ENCODE assay signal across 8 cellular contexts in the genomic region with DNA sequence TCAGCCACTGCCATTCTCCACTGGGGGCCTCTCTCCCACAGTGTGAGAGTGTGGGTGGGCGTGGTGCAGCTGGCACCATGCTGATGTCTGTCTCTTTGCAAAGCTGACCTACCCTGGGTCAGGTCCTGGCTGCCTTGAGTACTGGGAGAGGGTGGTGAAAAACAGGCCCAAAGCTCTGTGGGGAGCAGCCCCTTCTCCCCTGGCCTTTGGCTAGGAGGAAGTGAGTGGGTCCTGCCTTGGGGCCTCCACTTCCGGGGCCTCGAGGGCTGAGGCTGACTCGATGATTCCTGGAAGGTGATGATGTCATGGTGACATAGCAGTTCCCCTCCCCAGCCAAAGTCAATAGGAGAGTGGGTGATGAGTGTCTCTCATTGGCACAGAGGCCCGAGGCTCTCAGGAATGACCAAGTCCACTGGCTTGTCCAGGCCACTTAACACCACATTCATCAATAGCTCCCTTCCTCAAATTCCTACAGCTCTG. TPM values are rescaled to one million over a fixed set of nuclear protein-coding genes. Genes with fewer than 3 reads are reported as not detected.
A peak's percentile ranks its signal among the peaks of the same experiment; 100 is the strongest.
DNase-seq lines count a peak whose midpoint lies in the region; ATAC-seq, FAIRE-seq and TF ChIP-seq lines count a peak whose summit lies in the region.

No MANE protein-coding gene starts in this region.

- H3K4me3 Mint-ChIP-seq in T-helper 1 cell treated with Interleukin-12 subunit alpha and Interleukin-12 subunit beta and Interleukin-4 antibody, amounts not matched to agents 30 μg/mL and 1 μg/mL, for 36 hours: peak overlapping the region; percentile 54

- H3K4me1 Mint-ChIP-seq in T-helper 1 cell treated with Interleukin-12 subunit alpha and Interleukin-12 subunit beta and Interleukin-4 antibody, amounts not matched to agents 30 μg/mL and 1 μg/mL, for 36 hours (ENCODE audit: low read depth): peaks cover 58% of the 10 kb centered on the region

- H3K36me3 ChIP-seq in sigmoid colon: no peaks in the 10 kb centered on the region
- no peaks in the 10 kb centered on the region for H3K36me3 ChIP-seq in gastroesophageal sphincter

- H3K9me3 ChIP-seq in sigmoid colon (no peaks in the 10 kb centered on the region), gastroesophageal sphincter (no peaks in the 10 kb centered on the region)

- TF ChIP-seq CTCF in cardiac fibroblast (IDR thresholded peaks at IDR 0.05; ENCODE audit: low read depth, low read length): no peak
- TF ChIP-seq CTCF in sigmoid colon (IDR thresholded peaks at IDR 0.05): no peak
- no peak for TF ChIP-seq CTCF in gastroesophageal sphincter (IDR thresholded peaks at IDR 0.05)

- no peak for TF ChIP-seq EP300 in sigmoid colon (IDR thresholded peaks at IDR 0.05)
- no peak for TF ChIP-seq EP300 in gastroesophageal sphincter (IDR thresholded peaks at IDR 0.05)

- H3K27me3 Mint-ChIP-seq in T-helper 1 cell treated with Interleukin-12 subunit alpha and Interleukin-12 subunit beta and Interleukin-4 antibody, amounts not matched to agents 30 μg/mL and 1 μg/mL, for 36 hours (ENCODE audit: low read depth): peaks cover 25% of the 10 kb centered on the region

- intact Hi-C loops in sigmoid colon (cut with DNase I): loop anchor here (5.0 to 10.0 kb wide), 5 partner anchors 34 to 627 kb away; a partner anchor contains a TSS

- H3K4me3 ChIP-seq in cardiac fibroblast (replicated peaks in 1 of 2; ENCODE audit: low read depth in 2 of 2, low read length in 2 of 2) (no peak overlapping the region), sigmoid colon (no peak overlapping the region), gastroesophageal sphincter (no peak overlapping the region)

- H3K27ac ChIP-seq in sigmoid colon (peak overlapping the region in 2 of 4 donors; percentile 34 to 56), gastroesophageal sphincter (no peak overlapping the region)

- TF ChIP-seq POLR2A in H54 (IDR thresholded peaks at IDR 0.05; ENCODE audit: low read depth, low read length) (no peak), sigmoid colon (IDR thresholded peaks at IDR 0.05) (no peak), gastroesophageal sphincter (IDR thresholded peaks at IDR 0.05) (no peak)

- no peak for ATAC-seq in gastroesophageal sphincter
- ATAC-seq in GM18511 (IDR thresholded peaks at IDR 0.05; ENCODE audit: unreplicated experiment): no peak
- ATAC-seq in HG03521 (IDR thresholded peaks at IDR 0.05; ENCODE audit: unreplicated experiment): no peak
- no peak for ATAC-seq in GM19455 (IDR thresholded peaks at IDR 0.05; ENCODE audit: unreplicated experiment)

- H3K4me1 ChIP-seq in sigmoid colon (peaks cover 0 to 15% (median 11%) of the 10 kb centered on the region in 4 donors), gastroesophageal sphincter (peaks cover 0 to 20% (median 5%) of the 10 kb centered on the region in 3 donors)

- WGBS in sigmoid colon, 2 donors: 47 to 63% methylated on average over 5 of the region's 5 CpGs
- 54% methylated on average over 2 of the region's 5 CpGs; no CpG with 5 or more reads in 1 of the 2 donors for WGBS in gastroesophageal sphincter (ENCODE audit: low coverage in 1 of 2), 2 donors

- DNase-seq in H54 (ENCODE audit: insufficient read length, low spot score): peak; percentile 55
- DNase-seq in cardiac fibroblast (ENCODE audit: low read depth in 2 of 2): peak; percentile 59 to 96
- DNase-seq in sigmoid colon: peak; percentile 67

- H3K36me3 Mint-ChIP-seq in T-helper 1 cell treated with Interleukin-12 subunit alpha and Interleukin-12 subunit beta and Interleukin-4 antibody, amounts not matched to agents 30 μg/mL and 1 μg/mL, for 36 hours (ENCODE audit: low read depth): peaks cover 10% of the 10 kb centered on the region

- H3K27ac Mint-ChIP-seq in T-helper 1 cell treated with Interleukin-12 subunit alpha and Interleukin-12 subunit beta and Interleukin-4 antibody, amounts not matched to agents 30 μg/mL and 1 μg/mL, for 36 hours: peak overlapping the region; percentile 74

- no peaks in the 10 kb centered on the region for H3K27me3 ChIP-seq in sigmoid colon
- no peaks in the 10 kb centered on the region for H3K27me3 ChIP-seq in gastroesophageal sphincter

- FAIRE-seq in H54 (lab: Jason Lieb, UNC): no peak

- H3K9me3 Mint-ChIP-seq in T-helper 1 cell treated with Interleukin-12 subunit alpha and Interleukin-12 subunit beta and Interleukin-4 antibody, amounts not matched to agents 30 μg/mL and 1 μg/mL, for 36 hours: peaks cover 10% of the 10 kb centered on the region

RNA-seq across cellular contexts. Expression of a gene that starts 53.0 kb away (rescaled TPM):
- total RNA-seq in sigmoid colon (10 to 100 TPM in 1 of 4 donors, 1 to 10 TPM in 3; 7.7 to 11.5 (median 8.5) TPM), gastroesophageal sphincter (10 to 100 TPM; 10.7 to 16.7 (median 14.9) TPM)
- polyA plus RNA-seq in sigmoid colon: 10 to 100 TPM in 2 of 3 donors, 1 to 10 TPM in 1; 9.6 to 11.7 (median 10.9) TPM
